In genomic region chr1:20586939-20587638, GRCh38 we compare ENCODE assay signal across 2 cellular contexts.
A peak's percentile ranks its signal among the peaks of the same experiment; 100 is the strongest.
TF ChIP-seq lines count a peak whose summit lies in the region.

No MANE protein-coding gene starts in this region.

TF ChIP-seq in HEK293, 187 proteins besides CTCF, POLR2A, EP300 and RAD21:
- peak; percentile 66 for TF ChIP-seq ZFHX2 (tag by site-specific recombination; conservative IDR thresholded peaks at IDR 0.05)
- peak; percentile 75 for TF ChIP-seq EGR2 (tag by site-specific recombination; IDR thresholded peaks at IDR 0.05; ENCODE audit: low read depth)
- TF ChIP-seq, protein P1, sequence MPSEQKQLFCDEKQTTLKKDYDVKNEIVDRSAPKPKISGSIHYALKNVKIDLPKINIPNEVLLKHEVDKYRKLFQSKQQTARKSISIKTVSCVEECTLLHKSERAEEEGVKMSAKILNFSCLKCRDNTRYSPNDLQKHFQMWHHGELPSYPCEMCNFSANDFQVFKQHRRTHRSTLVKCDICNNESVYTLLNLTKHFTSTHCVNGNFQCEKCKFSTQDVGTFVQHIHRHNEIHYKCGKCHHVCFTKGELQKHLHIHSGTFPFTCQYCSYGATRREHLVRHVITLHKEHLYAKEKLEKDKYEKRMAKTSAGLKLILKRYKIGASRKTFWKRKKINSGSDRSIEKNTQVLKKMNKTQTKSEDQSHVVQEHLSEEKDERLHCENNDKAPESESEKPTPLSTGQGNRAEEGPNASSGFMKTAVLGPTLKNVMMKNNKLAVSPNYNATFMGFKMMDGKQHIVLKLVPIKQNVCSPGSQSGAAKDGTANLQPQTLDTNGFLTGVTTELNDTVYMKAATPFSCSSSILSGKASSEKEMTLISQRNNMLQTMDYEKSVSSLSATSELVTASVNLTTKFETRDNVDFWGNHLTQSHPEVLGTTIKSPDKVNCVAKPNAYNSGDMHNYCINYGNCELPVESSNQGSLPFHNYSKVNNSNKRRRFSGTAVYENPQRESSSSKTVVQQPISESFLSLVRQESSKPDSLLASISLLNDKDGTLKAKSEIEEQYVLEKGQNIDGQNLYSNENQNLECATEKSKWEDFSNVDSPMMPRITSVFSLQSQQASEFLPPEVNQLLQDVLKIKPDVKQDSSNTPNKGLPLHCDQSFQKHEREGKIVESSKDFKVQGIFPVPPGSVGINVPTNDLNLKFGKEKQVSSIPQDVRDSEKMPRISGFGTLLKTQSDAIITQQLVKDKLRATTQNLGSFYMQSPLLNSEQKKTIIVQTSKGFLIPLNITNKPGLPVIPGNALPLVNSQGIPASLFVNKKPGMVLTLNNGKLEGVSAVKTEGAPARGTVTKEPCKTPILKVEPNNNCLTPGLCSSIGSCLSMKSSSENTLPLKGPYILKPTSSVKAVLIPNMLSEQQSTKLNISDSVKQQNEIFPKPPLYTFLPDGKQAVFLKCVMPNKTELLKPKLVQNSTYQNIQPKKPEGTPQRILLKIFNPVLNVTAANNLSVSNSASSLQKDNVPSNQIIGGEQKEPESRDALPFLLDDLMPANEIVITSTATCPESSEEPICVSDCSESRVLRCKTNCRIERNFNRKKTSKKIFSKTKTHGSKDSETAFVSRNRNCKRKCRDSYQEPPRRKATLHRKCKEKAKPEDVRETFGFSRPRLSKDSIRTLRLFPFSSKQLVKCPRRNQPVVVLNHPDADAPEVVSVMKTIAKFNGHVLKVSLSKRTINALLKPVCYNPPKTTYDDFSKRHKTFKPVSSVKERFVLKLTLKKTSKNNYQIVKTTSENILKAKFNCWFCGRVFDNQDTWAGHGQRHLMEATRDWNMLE (tag by site-specific recombination; conservative IDR thresholded peaks at IDR 0.05; ENCODE audit: low read depth), result no peak
- TF ChIP-seq MEIS1 (CRISPR knock-in tag; IDR thresholded peaks at IDR 0.05; ENCODE audit: borderline replicate concordance), result no peak
- TF ChIP-seq SALL2 (tag by site-specific recombination; IDR thresholded peaks at IDR 0.05; ENCODE audit: borderline replicate concordance), result no peak
- TF ChIP-seq KLF8 (tag by site-specific recombination; IDR thresholded peaks at IDR 0.05), result no peak
- no peak for TF ChIP-seq ZNF548 (tag by site-specific recombination; IDR thresholded peaks at IDR 0.05)
- no peak for TF ChIP-seq ZNF560 (tag by site-specific recombination; IDR thresholded peaks at IDR 0.05; ENCODE audit: borderline replicate concordance)
- no peak for TF ChIP-seq ZNF610 (tag by site-specific recombination; IDR thresholded peaks at IDR 0.05; ENCODE audit: borderline replicate concordance)
- no peak for TF ChIP-seq ZNF843 (tag by site-specific recombination; IDR thresholded peaks at IDR 0.05)
- TF ChIP-seq, protein P2, sequence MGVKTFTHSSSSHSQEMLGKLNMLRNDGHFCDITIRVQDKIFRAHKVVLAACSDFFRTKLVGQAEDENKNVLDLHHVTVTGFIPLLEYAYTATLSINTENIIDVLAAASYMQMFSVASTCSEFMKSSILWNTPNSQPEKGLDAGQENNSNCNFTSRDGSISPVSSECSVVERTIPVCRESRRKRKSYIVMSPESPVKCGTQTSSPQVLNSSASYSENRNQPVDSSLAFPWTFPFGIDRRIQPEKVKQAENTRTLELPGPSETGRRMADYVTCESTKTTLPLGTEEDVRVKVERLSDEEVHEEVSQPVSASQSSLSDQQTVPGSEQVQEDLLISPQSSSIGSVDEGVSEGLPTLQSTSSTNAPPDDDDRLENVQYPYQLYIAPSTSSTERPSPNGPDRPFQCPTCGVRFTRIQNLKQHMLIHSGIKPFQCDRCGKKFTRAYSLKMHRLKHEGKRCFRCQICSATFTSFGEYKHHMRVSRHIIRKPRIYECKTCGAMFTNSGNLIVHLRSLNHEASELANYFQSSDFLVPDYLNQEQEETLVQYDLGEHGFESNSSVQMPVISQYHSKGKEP (tag by site-specific recombination; IDR thresholded peaks at IDR 0.05), result no peak
- no peak for TF ChIP-seq ZNF585B (tag by site-specific recombination; IDR thresholded peaks at IDR 0.05)
- TF ChIP-seq MYNN (tag by site-specific recombination; IDR thresholded peaks at IDR 0.05; ENCODE audit: borderline replicate concordance), result no peak
- no peak for TF ChIP-seq ZNF214 (tag by site-specific recombination; IDR thresholded peaks at IDR 0.05; ENCODE audit: borderline replicate concordance)
- TF ChIP-seq ZNF777 (tag by site-specific recombination; IDR thresholded peaks at IDR 0.05; ENCODE audit: borderline replicate concordance), result no peak

TF ChIP-seq in H1, 55 proteins besides CTCF, POLR2A, EP300 and RAD21:
- no peak for TF ChIP-seq TEAD4 (IDR thresholded peaks at IDR 0.05; ENCODE audit: low read depth, low read length)
- no peak for TF ChIP-seq NANOG (IDR thresholded peaks at IDR 0.05; ENCODE audit: insufficient read depth, low read depth, low read length, poor library complexity, severe bottlenecking)
- TF ChIP-seq NRF1 (IDR thresholded peaks at IDR 0.05; ENCODE audit: low read depth, low read length), result no peak
- no peak for TF ChIP-seq SRF (IDR thresholded peaks at IDR 0.05; ENCODE audit: low read depth, low read length)
- TF ChIP-seq HDAC6 (IDR thresholded peaks at IDR 0.05; ENCODE audit: low read depth, low read length), result no peak
- TF ChIP-seq ASH2L (IDR thresholded peaks at IDR 0.05; ENCODE audit: low read length), result no peak
- no peak for TF ChIP-seq SAP30 (IDR thresholded peaks at IDR 0.05; ENCODE audit: insufficient read depth, insufficient replicate concordance, low read length)
- TF ChIP-seq FOSL1 (IDR thresholded peaks at IDR 0.05; ENCODE audit: insufficient read depth, low read depth, low read length), result no peak
- no peak for TF ChIP-seq CHD7 (IDR thresholded peaks at IDR 0.05; ENCODE audit: insufficient replicate concordance, low read length)
- TF ChIP-seq KDM1A (IDR thresholded peaks at IDR 0.05; ENCODE audit: borderline replicate concordance, low read length), result no peak
- TF ChIP-seq GABPA (IDR thresholded peaks at IDR 0.05; ENCODE audit: borderline replicate concordance, insufficient read depth, low read length), result no peak
